ENCODE assay signal across 11 cellular contexts in the genomic region with DNA sequence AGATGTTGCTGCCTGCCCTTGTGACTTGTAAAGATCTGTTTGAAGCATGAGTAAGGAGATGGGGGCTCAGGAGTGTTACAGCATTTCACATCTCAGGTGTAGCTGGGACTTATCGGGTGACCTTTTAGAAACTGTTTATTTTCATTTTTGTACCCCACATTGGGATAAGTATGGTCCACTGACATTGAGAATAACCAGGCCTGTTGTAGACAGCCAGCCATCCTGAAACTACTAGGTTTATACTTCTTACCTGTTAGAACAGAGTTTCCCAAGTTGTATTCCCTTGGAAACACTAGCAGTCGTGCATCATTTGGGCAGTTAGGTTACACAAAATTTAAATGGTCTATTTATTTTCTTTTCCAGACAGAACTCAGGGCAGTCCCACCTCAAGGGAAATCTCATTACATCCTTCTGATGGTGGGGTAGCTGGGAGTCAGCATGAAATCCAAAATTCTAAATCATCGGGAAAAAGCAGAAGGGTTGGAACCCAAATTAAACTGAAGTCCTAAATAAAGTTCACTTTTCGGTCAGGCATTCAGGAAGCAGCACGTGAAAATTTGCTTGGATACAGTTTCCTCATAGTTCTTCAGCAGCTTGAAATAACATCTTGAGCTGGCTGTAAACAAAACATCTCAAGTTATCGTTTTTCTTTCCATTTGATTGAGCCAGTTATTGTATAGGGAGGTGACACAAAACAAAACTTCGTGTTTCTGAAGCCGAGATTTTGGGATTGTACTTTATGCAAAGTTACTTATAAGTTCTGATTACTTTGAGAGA. TPM values are rescaled to one million over a fixed set of nuclear protein-coding genes. Genes with fewer than 3 reads are reported as not detected.
A peak's percentile ranks its signal among the peaks of the same experiment; 100 is the strongest.
DNase-seq lines count a peak whose midpoint lies in the region; ATAC-seq, FAIRE-seq and TF ChIP-seq lines count a peak whose summit lies in the region.
"Had no signal": no experiment of that assay in that cellular context is flagged by ENCODE, and none has a peak within 500 bp of the region (broad histone marks: within the 10 kb centered on the region; RNA-seq: fewer than 3 reads in every experiment).

No MANE protein-coding gene starts in this region.

- TF ChIP-seq RAD21 in GM12878 (IDR thresholded peaks at IDR 0.05; ENCODE audit: insufficient read depth, low read depth, low read length) = no peak

- TF ChIP-seq POLR2A in GM12878 (IDR thresholded peaks at IDR 0.05; ENCODE audit: low read depth, low read length) (no peak), right lobe of liver (IDR thresholded peaks at IDR 0.05) (no peak), spleen (IDR thresholded peaks at IDR 0.05) (no peak)

- POLR2A ChIA-PET in HEK293 (lab: Yijun Ruan, JAX) (interaction anchor here (2.2 kb wide), 1 partner anchor 30 kb away, joined by 14 read pairs; the partner anchor contains the start of gene FOXO3), GM12878 (lab: Charles Lee) (no interaction called here), A673 (lab: Charles Lee; ENCODE audit: low non-redundant PET) (no interaction called here)

- no peak overlapping the region for H3K9ac ChIP-seq in GM12878 (ENCODE audit: control insufficient read depth, insufficient read depth, low read length)

- DNase-seq in GM12878 (ENCODE audit: low read depth, low spot score) (no peak), right lobe of liver (no peak), spleen (no peak), A673 (ENCODE audit: low spot score) (no peak), NCI-H1092 (lab: John Stamatoyannopoulos, UW) (no peak)
- DNase-seq: activated effector memory CD4-positive, alpha-beta T cell treated with anti-CD3 and anti-CD28 coated beads, Interleukin-2, amount 50 U/mL, for 16 hours; islet precursor cell; NCI-H146 had no signal

- H4K20me1 ChIP-seq in GM12878 (ENCODE audit: control insufficient read depth, insufficient read depth) = no peaks in the 10 kb centered on the region

- ATAC-seq in GM12878 = no peak
- ATAC-seq in right lobe of liver = no peak
- ATAC-seq in HG03039 (IDR thresholded peaks at IDR 0.05; ENCODE audit: unreplicated experiment) = no peak
- no peak for ATAC-seq in GM18519 (IDR thresholded peaks at IDR 0.05; ENCODE audit: low FRiP score, unreplicated experiment)

- RAD21 ChIA-PET in GM12878 (lab: Charles Lee; ENCODE audit: unreplicated experiment) = interaction anchor here (2.4 kb wide), 1 partner anchor 32 kb away, joined by 11 read pairs; no protein-coding TSS in a partner anchor

- H3K36me3 ChIP-seq in HEK293 (ENCODE audit: control insufficient read depth in 2 of 2, insufficient read depth in 1 of 2, low read length in 2 of 2) (peaks cover 0 to 4% of the 10 kb centered on the region in 2 experiments; a peak in 1 of 3 replicates), GM12878 (ENCODE audit: control insufficient read depth in 2 of 2, insufficient read depth in 2 of 2, low read length in 1 of 2) (no peaks in the 10 kb centered on the region), right lobe of liver (no peaks in the 10 kb centered on the region), spleen (peaks cover 0 to 6% (median 0%) of the 10 kb centered on the region in 6 donors), A673 (ENCODE audit: insufficient read depth, low read length, poor library complexity, severe bottlenecking) (no peaks in the 10 kb centered on the region)

- peaks cover 59% of the 10 kb centered on the region for H3K4me1 ChIP-seq in HEK293 (ENCODE audit: control insufficient read depth, insufficient read depth, low read length)
- peaks cover 48% of the 10 kb centered on the region for H3K4me1 ChIP-seq in GM12878 (ENCODE audit: control insufficient read depth, insufficient read depth, low read length)
- H3K4me1 ChIP-seq in right lobe of liver = peaks cover 3 to 97% (median 46%) of the 10 kb centered on the region in 4 donors
- peaks cover 70 to 100% (median 96%) of the 10 kb centered on the region in 6 donors for H3K4me1 ChIP-seq in spleen
- peaks cover 17% of the 10 kb centered on the region for H3K4me1 ChIP-seq in A673 (ENCODE audit: insufficient read depth, low read length, poor library complexity, severe bottlenecking)

- BruUV-seq in GM12878 (replicated peaks; lab: Mats Ljungman, UMichigan) (no TSS peak), A673 (replicated peaks; lab: Mats Ljungman, UMichigan) (no TSS peak)

- no peak overlapping the region for H2AFZ ChIP-seq in GM12878 (ENCODE audit: control insufficient read depth, low read depth, low read length)

- H3K79me2 ChIP-seq in GM12878 (ENCODE audit: control insufficient read depth, insufficient read depth, low read length) = peaks cover 58% of the 10 kb centered on the region

- no peaks in the 10 kb centered on the region for H3K9me3 ChIP-seq in HEK293 (ENCODE audit: control insufficient read depth, insufficient read depth, low read depth, low read length)
- no peaks in the 10 kb centered on the region for H3K9me3 ChIP-seq in GM12878 (replicated peaks; ENCODE audit: control insufficient read depth, insufficient read depth, low read length)
- H3K9me3 ChIP-seq in right lobe of liver = no peaks in the 10 kb centered on the region
- H3K9me3 ChIP-seq in spleen = no peaks in the 10 kb centered on the region
- no peaks in the 10 kb centered on the region for H3K9me3 ChIP-seq in A673 (ENCODE audit: low read depth, low read length, poor library complexity, severe bottlenecking)

- H3K27ac ChIP-seq in HEK293 (ENCODE audit: extremely low read depth, low read depth, low read length) (no peak overlapping the region), GM12878 (ENCODE audit: control insufficient read depth, insufficient read depth) (peak overlapping the region; percentile 77), right lobe of liver (peak overlapping the region in 2 of 3 donors; percentile 47 to 62), spleen (peak overlapping the region in 7 of 8 donors; percentile 2 to 88 (median 82)), A673 (ENCODE audit: low read depth, low read length, poor library complexity, severe bottlenecking) (no peak overlapping the region)

- H3K27me3 ChIP-seq in GM12878 (replicated peaks in 1 of 2; ENCODE audit: control insufficient read depth in 2 of 2, insufficient read depth in 2 of 2, low read length in 1 of 2) = no peaks in the 10 kb centered on the region; a peak in 1 of 4 replicates
- no peaks in the 10 kb centered on the region for H3K27me3 ChIP-seq in right lobe of liver
- H3K27me3 ChIP-seq in spleen (replicated peaks in 1 of 7) = no peaks in the 10 kb centered on the region
- no peaks in the 10 kb centered on the region for H3K27me3 ChIP-seq in A673 (replicated peaks; ENCODE audit: insufficient read depth, low read depth, low read length, poor library complexity)

- no peak for TF ChIP-seq EP300 in GM12878 (IDR thresholded peaks at IDR 0.05; ENCODE audit: borderline replicate concordance in 1 of 2, control insufficient read depth in 1 of 2, low read depth in 2 of 2, low read length in 2 of 2)

- H3K4me2 ChIP-seq in GM12878 (ENCODE audit: control insufficient read depth, insufficient read depth) = peak overlapping the region; percentile 0; the same call in 1 of the 2 replicates

- SMC1A ChIA-PET in GM12878 (lab: Charles Lee; ENCODE audit: uncharacterized antibody, unreplicated experiment) = interaction anchor here (1.0 to 2.2 kb wide), 3 partner anchors 12 to 32 kb away, joined by 3 to 9 read pairs (median 9); partner anchors contain the start of gene FOXO3

- no peak for TF ChIP-seq CTCF in HEK293 (tag by site-specific recombination; IDR thresholded peaks at IDR 0.05)
- no peak for TF ChIP-seq CTCF in GM12878 (IDR thresholded peaks at IDR 0.05 in 2 of 3, conservative IDR thresholded peaks at IDR 0.05 in 1 of 3; ENCODE audit: control insufficient read depth in 2 of 3, extremely low read depth in 1 of 3, insufficient read depth in 1 of 3, low read depth in 3 of 3, low read length in 3 of 3)
- TF ChIP-seq CTCF in right lobe of liver (IDR thresholded peaks at IDR 0.05) = no peak
- TF ChIP-seq CTCF in spleen (IDR thresholded peaks at IDR 0.05 in 8 of 11, conservative IDR thresholded peaks at IDR 0.05 in 3 of 11) = no peak
- TF ChIP-seq CTCF in A673 (conservative IDR thresholded peaks at IDR 0.05; ENCODE audit: low read depth, low read length) = no peak

- WGBS in GM12878 (ENCODE audit: insufficient coverage, insufficient replicate concordance, low lambda C conversion rate, missing lambda C conversion rate) = 54% methylated on average over 8 of the region's 8 CpGs
- 65% methylated on average over 8 of the region's 8 CpGs for WGBS in right lobe of liver (ENCODE audit: insufficient coverage, low coverage, low lambda C conversion rate, missing lambda C conversion rate)
- 58 to 75% (median 69%) methylated on average over 8 of the region's 8 CpGs for WGBS in spleen, 5 donors

- intact Hi-C loops in GM12878 (cut with micrococcal nuclease; ENCODE audit: unreplicated experiment) (no loop called here), right lobe of liver (cut with DNase I) (no loop called here), spleen (cut with DNase I; ENCODE audit: low total_unique reads) (no loop called here), A673 (cut with micrococcal nuclease; ENCODE audit: unreplicated experiment) (no loop called here)

- H3K4me3 ChIP-seq in HEK293 (ENCODE audit: low read depth, low read length) (no peak overlapping the region), GM12878 (no peak overlapping the region), right lobe of liver (no peak overlapping the region), spleen (no peak overlapping the region), A673 (ENCODE audit: low read depth, low read length, poor library complexity, severe bottlenecking) (no peak overlapping the region)

- in situ Hi-C loops in GM12878 (cut with MboI) = no loop called here

- CTCF ChIA-PET in HEK293 (lab: Yijun Ruan, JAX) = interaction anchor here (0.9 kb wide), 1 partner anchor 23 kb away, joined by 5 read pairs; no protein-coding TSS in a partner anchor
- CTCF ChIA-PET in GM12878 (lab: Yijun Ruan, JAX) = interaction anchor here (0.9 to 2.8 kb wide), 2 partner anchors 25 to 31 kb away, joined by 3 to 8 read pairs; no protein-coding TSS in a partner anchor
- CTCF ChIA-PET in A673 (lab: Charles Lee) = no interaction called here

- FAIRE-seq in GM12878 (lab: Jason Lieb, UNC) = no peak

RNA-seq across cellular contexts. Expression of gene FOXO3, which starts 30.5 kb away (rescaled TPM):
- total RNA-seq in GM12878 (2013; cell fraction: nucleolus; rRNA removed) = 5.3 and 5.6 TPM in 2 replicates
- total RNA-seq in GM12878 (2014; rRNA removed) = 1.4 and 1.7 TPM in 2 replicates
- 1.5 and 1.6 TPM in 2 replicates for total RNA-seq in GM12878 (2014; rRNA removed; fragmentation: Illumina TruSeq; extraction: Trizol)
- total RNA-seq in GM12878 (2021) = 2.8 and 3.6 TPM in 2 replicates
- polyA plus RNA-seq in GM12878 (2011; ENCODE audit: low read depth) = 3.4 TPM
- polyA plus RNA-seq in GM12878 (2011; rRNA removed) = 3.3 and 4.5 TPM in 2 replicates
- polyA plus RNA-seq in GM12878 (2011; cell fraction: cytosol; rRNA removed) = 4.3 and 4.6 TPM in 2 replicates
- polyA plus RNA-seq in GM12878 (2011; cell fraction: nucleus; rRNA removed) = 2.6 and 4.3 TPM in 2 replicates
- 3.7 and 4.3 TPM in 2 replicates for polyA plus RNA-seq in GM12878 (2012)
- polyA plus RNA-seq in GM12878 (2014; fragmentation: Illumina TruSeq; extraction: Trizol) = 2.2 and 2.3 TPM in 2 replicates
- under 1 TPM; 0.82 to 0.84 TPM for polyA plus RNA-seq in GM12878 (2014; fragmentation: Nextera tagmentation; extraction: Ambion mirVana)
- polyA plus RNA-seq in GM12878 (2014; rRNA removed) = 1.3 and 1.4 TPM in 2 replicates
- polyA plus RNA-seq in GM12878 (2016; fragmentation: Nextera tagmentation; extraction: Ambion mirVana) = 1 to 10 TPM; 1.7 to 2.5 TPM
- 21.5 and 25.2 TPM in 2 replicates for polyA minus RNA-seq in GM12878 (2011; rRNA and poly(A)+ RNA removed)
- polyA minus RNA-seq in GM12878 (2011; cell fraction: cytosol; rRNA and poly(A)+ RNA removed) = 4.8 and 6.5 TPM in 2 replicates
- 5.9 and 9.6 TPM in 2 replicates for polyA minus RNA-seq in GM12878 (2011; cell fraction: nucleus; rRNA and poly(A)+ RNA removed)
- total RNA-seq in right lobe of liver = 10 to 100 TPM; 18.1 to 45.2 (median 23.8) TPM
- total RNA-seq in spleen = 10 to 100 TPM; 45.8 to 86.9 (median 75.2) TPM
- 10 to 100 TPM in 2 of 3 donors, 1 to 10 TPM in 1; 9.4 to 12.6 (median 12.0) TPM for polyA plus RNA-seq in spleen
- 16.8 and 19.3 TPM in 2 replicates for total RNA-seq in A673 (2021)

Comparison
In these comparisons a context has a peak if more than half of its experiments do, and no peak if none do; other contexts are left out.
1. H3K27ac ChIP-seq: peak in GM12878 (single experiment), right lobe of liver (2 of 3) and spleen (7 of 8); none in HEK293 (single experiment) and A673 (single experiment).